ENCODE assay signal across 8 cellular contexts in genomic region chr12:991350-992278, GRCh38. TPM values are rescaled to one million over a fixed set of nuclear protein-coding genes. Genes with fewer than 3 reads are reported as not detected.
A peak's percentile ranks its signal among the peaks of the same experiment; 100 is the strongest.
DNase-seq lines count a peak whose midpoint lies in the region; ATAC-seq, FAIRE-seq and TF ChIP-seq lines count a peak whose summit lies in the region.

No MANE protein-coding gene starts in this region.

- no peak for FAIRE-seq in GM12878 (lab: Jason Lieb, UNC)

- TF ChIP-seq CTCF in HEK293 (tag by site-specific recombination; IDR thresholded peaks at IDR 0.05) = no peak
- no peak for TF ChIP-seq CTCF in GM12878 (IDR thresholded peaks at IDR 0.05 in 2 of 3, conservative IDR thresholded peaks at IDR 0.05 in 1 of 3; ENCODE audit: control insufficient read depth in 2 of 3, extremely low read depth in 1 of 3, insufficient read depth in 1 of 3, low read depth in 3 of 3, low read length in 3 of 3)
- TF ChIP-seq CTCF in GM20000 (IDR thresholded peaks at IDR 0.05; ENCODE audit: extremely low read depth, missing control alignments) = no peak

- 32% methylated on average over 14 of the region's 48 CpGs for WGBS in GM12878 (ENCODE audit: insufficient coverage, insufficient replicate concordance, low lambda C conversion rate, missing lambda C conversion rate)

- BruUV-seq in GM12878 (replicated peaks; lab: Mats Ljungman, UMichigan) = TSS peak; percentile 77

- H2AFZ ChIP-seq in GM12878 (ENCODE audit: control insufficient read depth, low read depth, low read length) = peak overlapping the region; percentile 75

- H3K9ac ChIP-seq in GM12878 (ENCODE audit: control insufficient read depth, insufficient read depth, low read length) = no peak overlapping the region
- peak overlapping the region; percentile 75 for H3K9ac ChIP-seq in iPS-20b (ENCODE audit: low read depth, low read length)
- peak overlapping the region; percentile 79 to 86 (median 82) for H3K9ac ChIP-seq in skeletal muscle tissue (ENCODE audit: low read depth in 1 of 3, low read length in 3 of 3)

- DNase-seq in G401 (ENCODE audit: low spot score) = peak; percentile 61
- DNase-seq in NCI-H510A (lab: John Stamatoyannopoulos, UW) = peak; percentile 58
- no peak for DNase-seq in GM12878 (ENCODE audit: low read depth, low spot score)
- no peak for DNase-seq in GM20000 (ENCODE audit: low spot score)

- in situ Hi-C loops in G401 (cut with HindIII; ENCODE audit: low sequenced_read_pairs) = no loop called here
- in situ Hi-C loops in GM12878 (cut with MboI) = no loop called here

- TF ChIP-seq RAD21 in GM12878 (IDR thresholded peaks at IDR 0.05; ENCODE audit: insufficient read depth, low read depth, low read length) = no peak

- TF ChIP-seq EP300 in GM12878 (IDR thresholded peaks at IDR 0.05; ENCODE audit: borderline replicate concordance in 1 of 2, control insufficient read depth in 1 of 2, low read depth in 2 of 2, low read length in 2 of 2) = no peak

- H4K20me1 ChIP-seq in GM12878 (ENCODE audit: control insufficient read depth, insufficient read depth) = no peaks in the 10 kb centered on the region

- H3K4me3 ChIP-seq in HEK293 (ENCODE audit: low read depth, low read length) (peak overlapping the region; percentile 96), GM12878 (peak overlapping the region; percentile 87), iPS-20b (ENCODE audit: low read length) (peak overlapping the region; percentile 81), skeletal muscle tissue (ENCODE audit: low read length in 3 of 3) (peak overlapping the region; percentile 82 to 99 (median 83))

- H3K79me2 ChIP-seq in GM12878 (ENCODE audit: control insufficient read depth, insufficient read depth, low read length) = no peaks in the 10 kb centered on the region

- CTCF ChIA-PET in HEK293 (lab: Yijun Ruan, JAX) (interaction anchor here (0.6 to 1.9 kb wide), 7 partner anchors 9 to 592 kb away, joined by 3 to 7 read pairs (median 3); partner anchors contain the start of gene RAD52), GM12878 (lab: Yijun Ruan, JAX) (interaction anchor here (0.9 to 1.5 kb wide), 4 partner anchors 9 to 126 kb away, joined by 3 to 7 read pairs (median 4); no protein-coding TSS in a partner anchor)

- ATAC-seq in GM12878 (peak; percentile 67), GM18858 (IDR thresholded peaks at IDR 0.05; ENCODE audit: unreplicated experiment) (no peak)

- no peak for TF ChIP-seq POLR2A in GM12878 (IDR thresholded peaks at IDR 0.05; ENCODE audit: low read depth, low read length)

- intact Hi-C loops in GM12878 (cut with micrococcal nuclease; ENCODE audit: unreplicated experiment) = loop anchor here (2.0 kb wide), 1 partner anchor 33 kb away; no protein-coding TSS in a partner anchor

- H3K9me3 ChIP-seq in HEK293 (ENCODE audit: control insufficient read depth, insufficient read depth, low read depth, low read length) = no peaks in the 10 kb centered on the region
- no peaks in the 10 kb centered on the region for H3K9me3 ChIP-seq in GM12878 (replicated peaks; ENCODE audit: control insufficient read depth, insufficient read depth, low read length)
- H3K9me3 ChIP-seq in iPS-20b (ENCODE audit: insufficient read depth, low read depth, low read length) = no peaks in the 10 kb centered on the region
- H3K9me3 ChIP-seq in skeletal muscle tissue (ENCODE audit: control insufficient read depth in 3 of 3, low read length in 3 of 3) = no peaks in the 10 kb centered on the region

- RAD21 ChIA-PET in GM12878 (lab: Charles Lee; ENCODE audit: unreplicated experiment) = interaction anchor here (0.6 to 1.7 kb wide), 3 partner anchors 40 to 90 kb away, joined by 3 to 4 read pairs (median 4); partner anchors contain the start of gene RAD52

- H3K36me3 ChIP-seq in HEK293 (ENCODE audit: control insufficient read depth in 2 of 2, insufficient read depth in 1 of 2, low read length in 2 of 2) = no peaks in the 10 kb centered on the region
- H3K36me3 ChIP-seq in GM12878 (ENCODE audit: control insufficient read depth in 2 of 2, insufficient read depth in 2 of 2, low read length in 1 of 2) = no peaks in the 10 kb centered on the region
- no peaks in the 10 kb centered on the region for H3K36me3 ChIP-seq in iPS-20b (ENCODE audit: insufficient read depth, low read depth, low read length)
- H3K36me3 ChIP-seq in skeletal muscle tissue (ENCODE audit: control insufficient read depth in 3 of 3, insufficient read depth in 3 of 3, low read length in 3 of 3) = no peaks in the 10 kb centered on the region

- peaks cover 16% of the 10 kb centered on the region; the same call in 1 of the 2 replicates for H3K4me1 ChIP-seq in HEK293 (ENCODE audit: control insufficient read depth, insufficient read depth, low read length)
- H3K4me1 ChIP-seq in GM12878 (ENCODE audit: control insufficient read depth, insufficient read depth, low read length) = no peaks in the 10 kb centered on the region; the same call in 1 of the 2 replicates
- peaks cover 6% of the 10 kb centered on the region; the same call in 1 of the 2 replicates for H3K4me1 ChIP-seq in iPS-20b (ENCODE audit: insufficient read depth, low read length)
- peaks cover 18 to 32% (median 25%) of the 10 kb centered on the region in 3 donors for H3K4me1 ChIP-seq in skeletal muscle tissue (ENCODE audit: control insufficient read depth in 3 of 3, insufficient read depth in 3 of 3, low read length in 3 of 3)

- POLR2A ChIA-PET in HEK293 (lab: Yijun Ruan, JAX) (interaction anchor here (0.7 to 2.4 kb wide), 4 partner anchors 17 to 416 kb away, joined by 3 to 19 read pairs (median 3); partner anchors contain the start of gene RAD52), GM12878 (lab: Charles Lee) (interaction anchor here (1.4 kb wide), 1 partner anchor 90 kb away, joined by 4 read pairs; no protein-coding TSS in a partner anchor)

- SMC1A ChIA-PET in GM12878 (lab: Charles Lee; ENCODE audit: uncharacterized antibody, unreplicated experiment) = interaction anchor here (0.8 kb wide), 1 partner anchor 86 kb away, joined by 3 read pairs; no protein-coding TSS in a partner anchor

- H3K27me3 ChIP-seq in GM12878 (replicated peaks in 1 of 2; ENCODE audit: control insufficient read depth in 2 of 2, insufficient read depth in 2 of 2, low read length in 1 of 2) = peaks cover 1 to 13% of the 10 kb centered on the region in 2 experiments; a peak in 1 of 4 replicates
- H3K27me3 ChIP-seq in iPS-20b (ENCODE audit: insufficient read depth, low read length) = peaks cover 19% of the 10 kb centered on the region; the same call in 1 of the 2 replicates
- H3K27me3 ChIP-seq in skeletal muscle tissue (ENCODE audit: control insufficient read depth in 3 of 3, insufficient read depth in 3 of 3, low read length in 3 of 3) = no peaks in the 10 kb centered on the region

- peak overlapping the region; percentile 88 for H3K4me2 ChIP-seq in GM12878 (ENCODE audit: control insufficient read depth, insufficient read depth)

- peak overlapping the region; percentile 96 for H3K27ac ChIP-seq in HEK293 (ENCODE audit: extremely low read depth, low read depth, low read length)
- no peak overlapping the region for H3K27ac ChIP-seq in GM12878 (ENCODE audit: control insufficient read depth, insufficient read depth)
- H3K27ac ChIP-seq in iPS-20b (ENCODE audit: low read length) = no peak overlapping the region
- H3K27ac ChIP-seq in skeletal muscle tissue (ENCODE audit: low read depth, low read length) = peak overlapping the region; percentile 99

TF ChIP-seq in GM12878, 131 proteins besides CTCF, POLR2A, EP300 and RAD21 (continues in another document):
- no peak for TF ChIP-seq RCOR1 (conservative IDR thresholded peaks at IDR 0.05; ENCODE audit: low read depth, low read length)
- no peak for TF ChIP-seq RBBP5 (conservative IDR thresholded peaks at IDR 0.05)
- TF ChIP-seq SUPT20H (IDR thresholded peaks at IDR 0.05; ENCODE audit: borderline replicate concordance, control insufficient read depth, low read depth, low read length) = no peak

RNA-seq across cellular contexts. Expression of gene ERC1, which starts 0.6 kb away (rescaled TPM):
- total RNA-seq in G401 (2014; rRNA removed; shearing (Covaris generic)) = 29.0 and 54.7 TPM in 2 replicates
- total RNA-seq in GM12878 (2013; cell fraction: nucleolus; rRNA removed) = 68.5 and 75.2 TPM in 2 replicates
- total RNA-seq in GM12878 (2014; rRNA removed) (3.2 and 5.0 TPM in 2 replicates), GM12878 (2014; rRNA removed; fragmentation: Illumina TruSeq; extraction: Trizol) (7.0 and 7.2 TPM in 2 replicates), GM12878 (2021) (6.6 and 7.7 TPM in 2 replicates), skeletal muscle tissue (56.9 TPM)
- 1.6 TPM for polyA plus RNA-seq in GM12878 (2011; ENCODE audit: low read depth)
- polyA plus RNA-seq in GM12878 (2011; rRNA removed) (8.0 and 9.3 TPM in 2 replicates), GM12878 (2014; fragmentation: Illumina TruSeq; extraction: Trizol) (4.4 and 4.8 TPM in 2 replicates), GM12878 (2014; fragmentation: Nextera tagmentation; extraction: Ambion mirVana) (1 to 10 TPM in 1 of 2 experiments, under 1 TPM in 1; 0.75 to 1.6 TPM), GM12878 (2014; rRNA removed) (2.3 and 2.7 TPM in 2 replicates), GM12878 (2016; fragmentation: Nextera tagmentation; extraction: Ambion mirVana) (1 to 10 TPM; 5.5 to 5.7 TPM)
- 5.9 and 7.4 TPM in 2 replicates for polyA plus RNA-seq in GM12878 (2011; cell fraction: cytosol; rRNA removed)
- polyA plus RNA-seq in GM12878 (2011; cell fraction: nucleus; rRNA removed) = 6.2 and 6.3 TPM in 2 replicates
- 1.4 and 2.1 TPM in 2 replicates for polyA plus RNA-seq in GM12878 (2012)
- 24.5 and 27.1 TPM in 2 replicates for polyA minus RNA-seq in GM12878 (2011; rRNA and poly(A)+ RNA removed)
- 7.9 and 11.3 TPM in 2 replicates for polyA minus RNA-seq in GM12878 (2011; cell fraction: cytosol; rRNA and poly(A)+ RNA removed)
- 21.9 and 27.0 TPM in 2 replicates for polyA minus RNA-seq in GM12878 (2011; cell fraction: nucleus; rRNA and poly(A)+ RNA removed)

RNA-seq across cellular contexts. Expression of gene RAD52, which starts 42.1 kb away (rescaled TPM):
- 9.2 and 19.2 TPM in 2 replicates for total RNA-seq in G401 (2014; rRNA removed; shearing (Covaris generic))
- total RNA-seq in GM12878 (2013; cell fraction: nucleolus; rRNA removed) = 80.3 and 81.5 TPM in 2 replicates
- 10.2 and 10.7 TPM in 2 replicates for total RNA-seq in GM12878 (2014; rRNA removed)
- 9.3 and 11.4 TPM in 2 replicates for total RNA-seq in GM12878 (2014; rRNA removed; fragmentation: Illumina TruSeq; extraction: Trizol)
- 6.5 and 6.6 TPM in 2 replicates for total RNA-seq in GM12878 (2021)
- polyA plus RNA-seq in GM12878 (2011; ENCODE audit: low read depth) = 4.4 TPM
- polyA plus RNA-seq in GM12878 (2011; rRNA removed) = 13.1 and 15.7 TPM in 2 replicates
- 10.6 and 16.5 TPM in 2 replicates for polyA plus RNA-seq in GM12878 (2011; cell fraction: cytosol; rRNA removed)
- 52.6 and 66.0 TPM in 2 replicates for polyA plus RNA-seq in GM12878 (2011; cell fraction: nucleus; rRNA removed)
- polyA plus RNA-seq in GM12878 (2012) = 4.0 and 8.3 TPM in 2 replicates
- 5.9 and 8.5 TPM in 2 replicates for polyA plus RNA-seq in GM12878 (2014; fragmentation: Illumina TruSeq; extraction: Trizol)
- 1 to 10 TPM; 2.0 to 2.9 TPM for polyA plus RNA-seq in GM12878 (2014; fragmentation: Nextera tagmentation; extraction: Ambion mirVana)
- 11.2 and 11.3 TPM in 2 replicates for polyA plus RNA-seq in GM12878 (2014; rRNA removed)
- 1 to 10 TPM; 7.7 to 9.7 TPM for polyA plus RNA-seq in GM12878 (2016; fragmentation: Nextera tagmentation; extraction: Ambion mirVana)
- polyA minus RNA-seq in GM12878 (2011; rRNA and poly(A)+ RNA removed) = 19.2 and 29.6 TPM in 2 replicates
- 6.3 and 9.3 TPM in 2 replicates for polyA minus RNA-seq in GM12878 (2011; cell fraction: cytosol; rRNA and poly(A)+ RNA removed)
- polyA minus RNA-seq in GM12878 (2011; cell fraction: nucleus; rRNA and poly(A)+ RNA removed) = 16.3 and 21.0 TPM in 2 replicates
- total RNA-seq in skeletal muscle tissue = 13.0 TPM

Comparison
In these comparisons a context has a peak if more than half of its experiments do, and no peak if none do; other contexts are left out.
1. DNase-seq: peak in G401 (single experiment) and NCI-H510A (single experiment); none in GM12878 (single experiment) and GM20000 (single experiment).
2. H3K27ac ChIP-seq: peak in HEK293 (single experiment) and skeletal muscle tissue (single experiment); none in GM12878 (single experiment) and iPS-20b (single experiment).
3. Peak in every context shown above with its lines, with median percentiles within 50 percentile points of each other: H3K4me3 ChIP-seq.